12 cellular contexts compared by ENCODE assay signal in the genomic region with DNA sequence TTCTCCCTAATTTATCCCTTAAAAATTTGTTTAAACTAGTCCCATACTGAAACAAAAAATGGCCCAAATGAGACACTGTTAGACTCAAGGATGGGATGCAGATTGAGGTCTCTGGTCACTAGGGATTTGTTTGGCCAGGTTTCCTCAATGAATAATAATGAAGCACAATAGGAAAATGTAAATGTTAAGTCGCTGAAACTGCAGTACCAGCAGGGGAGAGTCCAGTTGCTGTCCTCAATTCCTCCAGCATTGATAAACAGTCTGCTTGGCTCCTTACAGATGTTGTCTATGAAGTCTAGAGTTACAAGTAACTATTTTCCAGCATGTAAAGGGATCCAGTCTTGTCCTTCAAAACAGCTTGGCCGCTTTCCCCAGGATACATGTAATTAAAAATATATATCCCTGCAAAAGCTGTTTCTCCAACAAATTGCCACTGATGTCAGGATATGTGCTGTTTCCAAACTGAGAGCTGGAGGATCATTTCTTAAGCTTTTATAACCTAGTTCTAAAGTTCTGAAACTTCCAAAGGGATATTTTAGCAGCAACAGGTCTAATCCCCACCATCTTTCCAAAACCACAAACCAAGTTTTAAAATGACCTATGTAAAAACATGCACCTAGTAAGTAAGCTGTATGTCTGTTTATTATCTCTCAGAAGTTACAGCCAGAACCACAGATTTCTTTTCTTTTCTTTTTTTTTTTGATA. TPM values are rescaled to one million over a fixed set of nuclear protein-coding genes. Genes with fewer than 3 reads are reported as not detected.
A peak's percentile ranks its signal among the peaks of the same experiment; 100 is the strongest.
DNase-seq lines count a peak whose midpoint lies in the region; ATAC-seq and TF ChIP-seq lines count a peak whose summit lies in the region.
"Had no signal": no experiment of that assay in that cellular context is flagged by ENCODE, and none has a peak within 500 bp of the region (broad histone marks: within the 10 kb centered on the region; RNA-seq: fewer than 3 reads in every experiment).

No MANE protein-coding gene starts in this region.

- H3K4me1 ChIP-seq in rectal smooth muscle tissue (ENCODE audit: control insufficient read depth, insufficient read depth, low read length) (peaks cover 37% of the 10 kb centered on the region), foreskin keratinocyte (no peaks in the 10 kb centered on the region)

- peaks cover 11% of the 10 kb centered on the region for H3K36me3 ChIP-seq in rectal smooth muscle tissue (ENCODE audit: control insufficient read depth, insufficient read depth, low read length)
- H3K36me3 ChIP-seq: WERI-Rb-1 had no signal

- no peak overlapping the region for H3K27ac Mint-ChIP-seq in CD4-positive, alpha-beta T cell
- no peak overlapping the region for H3K27ac Mint-ChIP-seq in T-helper 17 cell
- H3K27ac Mint-ChIP-seq: activated naive CD4-positive, alpha-beta T cell treated with anti-CD3 and anti-CD28 coated beads, Interleukin-2, amount 50 U/mL, for 24 hours had no signal

- no peak for TF ChIP-seq CTCF in CD4-positive, alpha-beta T cell (IDR thresholded peaks at IDR 0.05)
- TF ChIP-seq CTCF in foreskin keratinocyte (conservative IDR thresholded peaks at IDR 0.05): no peak

- intact Hi-C loops in CD4-positive, alpha-beta T cell (cut with DNase I, micrococcal nuclease): no loop called here

- H3K36me3 Mint-ChIP-seq in CD4-positive, alpha-beta T cell (ENCODE audit: low read depth): no peaks in the 10 kb centered on the region
- H3K36me3 Mint-ChIP-seq in T-helper 17 cell (ENCODE audit: low read depth): peaks cover 2% of the 10 kb centered on the region
- H3K36me3 Mint-ChIP-seq: activated naive CD4-positive, alpha-beta T cell treated with anti-CD3 and anti-CD28 coated beads, Interleukin-2, amount 50 U/mL, for 24 hours had no signal

- H3K9me3 Mint-ChIP-seq in CD4-positive, alpha-beta T cell: no peaks in the 10 kb centered on the region
- H3K9me3 Mint-ChIP-seq: activated naive CD4-positive, alpha-beta T cell treated with anti-CD3 and anti-CD28 coated beads, Interleukin-2, amount 50 U/mL, for 24 hours had no signal

- ATAC-seq in CD4-positive, alpha-beta T cell (ENCODE audit: poor library complexity): no peak
- ATAC-seq in T-helper 17 cell: no peak
- ATAC-seq in GM18873 (IDR thresholded peaks at IDR 0.05; ENCODE audit: low FRiP score, unreplicated experiment): no peak
- ATAC-seq in foreskin keratinocyte: no peak

- peaks cover 49% of the 10 kb centered on the region for H3K27me3 Mint-ChIP-seq in CD4-positive, alpha-beta T cell
- H3K27me3 Mint-ChIP-seq in T-helper 17 cell: peaks cover 36% of the 10 kb centered on the region

- H3K9ac ChIP-seq in rectal smooth muscle tissue (ENCODE audit: low read length): no peak overlapping the region

- no peak for DNase-seq in CD4-positive, alpha-beta T cell
- DNase-seq in T-helper 17 cell (no peak), hepatic stellate cell (ENCODE audit: low spot score) (peak; percentile 46), NCI-H1930 (lab: John Stamatoyannopoulos, UW) (no peak), NCI-H446 (lab: John Stamatoyannopoulos, UW) (no peak), foreskin keratinocyte (no peak)
- DNase-seq: foreskin melanocyte, NCI-H146, WERI-Rb-1 had no signal

- POLR2A ChIA-PET in CD4-positive, alpha-beta T cell (lab: Charles Lee): no interaction called here

- H3K9me3 ChIP-seq in CD4-positive, alpha-beta T cell (ENCODE audit: control insufficient read depth, low read length): no peaks in the 10 kb centered on the region
- no peaks in the 10 kb centered on the region for H3K9me3 ChIP-seq in T-helper 17 cell (ENCODE audit: control insufficient read depth, low read length, poor library complexity, severe bottlenecking)

- H3K4me3 ChIP-seq in rectal smooth muscle tissue (ENCODE audit: low read length): peak overlapping the region; percentile 84

- H3K27me3 ChIP-seq in CD4-positive, alpha-beta T cell (ENCODE audit: control insufficient read depth, insufficient read depth, low read length): peaks cover 27% of the 10 kb centered on the region
- H3K27me3 ChIP-seq in rectal smooth muscle tissue (ENCODE audit: control insufficient read depth, insufficient read depth, low read length) (no peaks in the 10 kb centered on the region), foreskin keratinocyte (no peaks in the 10 kb centered on the region)

- no peak overlapping the region for H3K27ac ChIP-seq in CD4-positive, alpha-beta T cell (ENCODE audit: low read depth, low read length)
- H3K27ac ChIP-seq in rectal smooth muscle tissue (ENCODE audit: low read depth, low read length) (peak overlapping the region; percentile 42), foreskin keratinocyte (no peak overlapping the region)
- H3K27ac ChIP-seq: WERI-Rb-1 had no signal

- CTCF ChIA-PET in CD4-positive, alpha-beta T cell (lab: Charles Lee): no interaction called here

- H3K4me3 Mint-ChIP-seq in CD4-positive, alpha-beta T cell: peak overlapping the region; percentile 36
- peak overlapping the region; percentile 57 for H3K4me3 Mint-ChIP-seq in T-helper 17 cell
- H3K4me3 Mint-ChIP-seq: activated naive CD4-positive, alpha-beta T cell treated with anti-CD3 and anti-CD28 coated beads, Interleukin-2, amount 50 U/mL, for 24 hours had no signal

- peaks cover 10% of the 10 kb centered on the region for H3K4me1 Mint-ChIP-seq in CD4-positive, alpha-beta T cell (ENCODE audit: low read depth)
- peaks cover 17% of the 10 kb centered on the region for H3K4me1 Mint-ChIP-seq in T-helper 17 cell

RNA-seq across cellular contexts. Expression of a gene that starts 2.1 kb away (rescaled TPM):
- total RNA-seq in CD4-positive, alpha-beta T cell: not detected
- total RNA-seq in T-helper 17 cell: under 1 TPM in 1 of 2 donors, not detected in 1; 0.02 TPM
- 0.49 and 0.68 TPM in 2 replicates for total RNA-seq in foreskin keratinocyte
- polyA plus RNA-seq in foreskin keratinocyte: 0.13 and 0.17 TPM in 2 replicates
